In genomic region chr14:61523751-61524150, GRCh38 we compare ENCODE assay signal across 13 cellular contexts.
A peak's percentile ranks its signal among the peaks of the same experiment; 100 is the strongest.
DNase-seq lines count a peak whose midpoint lies in the region; ATAC-seq and TF ChIP-seq lines count a peak whose summit lies in the region.
"Had no signal": no experiment of that assay in that cellular context is flagged by ENCODE, and none has a peak within 500 bp of the region (broad histone marks: within the 10 kb centered on the region; RNA-seq: fewer than 3 reads in every experiment).

No MANE protein-coding gene starts in this region.

- no peaks in the 10 kb centered on the region for H3K27me3 Mint-ChIP-seq in mesothelial cell of epicardium (ENCODE audit: low read depth)
- H3K27me3 Mint-ChIP-seq in type B pancreatic cell, result no peaks in the 10 kb centered on the region

- CTCF ChIA-PET in HEK293T (lab: Yijun Ruan, JAX), result no interaction called here

- TF ChIP-seq CTCF in left ventricle myocardium inferior (IDR thresholded peaks at IDR 0.05; ENCODE audit: borderline replicate concordance) (no peak), adrenal gland (IDR thresholded peaks at IDR 0.05) (no peak), mesothelial cell of epicardium (IDR thresholded peaks at IDR 0.05; ENCODE audit: unreplicated experiment) (no peak), type B pancreatic cell (conservative IDR thresholded peaks at IDR 0.05) (no peak)

- H3K9me3 Mint-ChIP-seq in mesothelial cell of epicardium (no peaks in the 10 kb centered on the region), type B pancreatic cell (peaks cover 7% of the 10 kb centered on the region)

- WGBS in adrenal gland, 4 donors, result 62 to 94% (median 70%) methylated on average over 5 of the region's 5 CpGs

- peak overlapping the region; percentile 92 for H3K27ac ChIP-seq in left ventricle myocardium inferior (replicated peaks)
- peak overlapping the region; percentile 82 to 95 (median 90) for H3K27ac ChIP-seq in adrenal gland

- no peaks in the 10 kb centered on the region for H3K9me3 ChIP-seq in left ventricle myocardium inferior (replicated peaks)
- no peaks in the 10 kb centered on the region for H3K9me3 ChIP-seq in adrenal gland (replicated peaks in 1 of 3)

- H3K4me1 ChIP-seq in left ventricle myocardium inferior (peaks cover 55% of the 10 kb centered on the region), adrenal gland (replicated peaks in 1 of 2) (peaks cover 43 to 54% of the 10 kb centered on the region in 2 donors)

- H3K4me3 ChIP-seq in left ventricle myocardium inferior (no peak overlapping the region), adrenal gland (no peak overlapping the region)

- H3K36me3 Mint-ChIP-seq in mesothelial cell of epicardium, result no peaks in the 10 kb centered on the region
- H3K36me3 Mint-ChIP-seq in type B pancreatic cell, result peaks cover 5% of the 10 kb centered on the region

- H3K27me3 ChIP-seq in left ventricle myocardium inferior (ENCODE audit: low read depth) (no peaks in the 10 kb centered on the region), adrenal gland (no peaks in the 10 kb centered on the region)

- ATAC-seq in Right ventricle myocardium inferior (no peak), GM21529 (IDR thresholded peaks at IDR 0.05; ENCODE audit: unreplicated experiment) (no peak)

- TF ChIP-seq POLR2A in adrenal gland (IDR thresholded peaks at IDR 0.05), result no peak

- no peak for DNase-seq in left ventricle myocardium inferior
- no peak for DNase-seq in Right ventricle myocardium inferior (ENCODE audit: missing footprints)
- DNase-seq in adrenal gland, result no peak
- no peak for DNase-seq in mesothelial cell of epicardium (ENCODE audit: low spot score in 2 of 2, unreplicated experiment in 2 of 2)
- DNase-seq in type B pancreatic cell (ENCODE audit: extremely low spot score, unreplicated experiment), result no peak
- DNase-seq in NCI-H446 treated with DMSO at 0.1 percent for 48 hours (lab: John Stamatoyannopoulos, UW), result no peak
- DNase-seq in HEK293T (ENCODE audit: extremely low spot score), result no peak
- DNase-seq: activated CD4-positive, alpha-beta T cell treated with anti-CD3 and anti-CD28 coated beads, Interleukin-2, amount 50 U/mL, for 48 hours; erythroblast; Kasumi-1; midbrain; retina had no signal

- intact Hi-C loops in left ventricle myocardium inferior (cut with micrococcal nuclease), result no loop called here
- intact Hi-C loops in Right ventricle myocardium inferior (cut with DNase I), result loop anchor here (2.0 kb wide), 1 partner anchor 51 kb away; no protein-coding TSS in a partner anchor
- intact Hi-C loops in adrenal gland (cut with DNase I), result no loop called here

- no peak overlapping the region for H3K4me3 Mint-ChIP-seq in mesothelial cell of epicardium
- peak overlapping the region; percentile 31 for H3K4me3 Mint-ChIP-seq in type B pancreatic cell

- H3K4me1 Mint-ChIP-seq in mesothelial cell of epicardium (peaks cover 42% of the 10 kb centered on the region), type B pancreatic cell (ENCODE audit: unreplicated experiment) (peaks cover 49% of the 10 kb centered on the region)

- POLR2A ChIA-PET in HEK293T (lab: Yijun Ruan, JAX), result no interaction called here

- H3K36me3 ChIP-seq in left ventricle myocardium inferior, result no peaks in the 10 kb centered on the region
- H3K36me3 ChIP-seq in adrenal gland (replicated peaks in 1 of 2), result no peaks in the 10 kb centered on the region

- H3K27ac Mint-ChIP-seq in mesothelial cell of epicardium (peak overlapping the region; percentile 17), type B pancreatic cell (peak overlapping the region; percentile 94)

TF ChIP-seq in HEK293T, 16 proteins besides CTCF, POLR2A, EP300 and RAD21:
- TF ChIP-seq FOXM1 (IDR thresholded peaks at IDR 0.05; ENCODE audit: borderline replicate concordance) (no peak), PKNOX1 (IDR thresholded peaks at IDR 0.05) (no peak), SP1 (IDR thresholded peaks at IDR 0.05) (no peak), ZNF384 (IDR thresholded peaks at IDR 0.05) (no peak)
